15 cellular contexts compared by ENCODE assay signal in genomic region chr6:125077453-125077852, GRCh38.
"Had no signal": no experiment of that assay in that cellular context is flagged by ENCODE, and none has a peak within 500 bp of the region (broad histone marks: within the 10 kb centered on the region; RNA-seq: fewer than 3 reads in every experiment).

No MANE protein-coding gene starts in this region.

- H3K4me2 ChIP-seq: smooth muscle cell had no signal

- H3K36me3 ChIP-seq: pancreas had no signal

- DNase-seq: activated B cell treated with CpG ODN at 0.5 μM for 24 hours; activated CD4-positive, alpha-beta memory T cell treated with anti-CD3 and anti-CD28 coated beads for 36 hours; activated CD4-positive, alpha-beta T cell treated with anti-CD3 and anti-CD28 coated beads for 4 hours; activated CD8-positive, alpha-beta memory T cell treated with anti-CD3 and anti-CD28 coated beads, Interleukin-2, amount 10 ng/mL, durations not matched to agents 7 days and 5 days; amygdala; effector memory CD8-positive, alpha-beta T cell; naive thymus-derived CD4-positive, alpha-beta T cell; pancreas; right lobe of liver; stimulated activated CD4-positive, alpha-beta T cell treated with anti-CD3 and anti-CD28 coated beads, Interleukin-4, amount 100 ng/mL, for 1 hour; stimulated activated naive CD8-positive, alpha-beta T cell treated with anti-CD3 and anti-CD28 coated beads, Interleukin-15, amount 100 ng/mL, for 72 hours; T-cell; upper lobe of left lung had no signal

- H3K9me3 ChIP-seq: pancreas, right lobe of liver, upper lobe of left lung had no signal

- H3K4me1 ChIP-seq: pancreas, right lobe of liver, upper lobe of left lung had no signal

- H3K27ac ChIP-seq: pancreas, right lobe of liver, upper lobe of left lung had no signal

- H3K4me3 ChIP-seq: lung, pancreas, right lobe of liver, smooth muscle cell, upper lobe of left lung had no signal

- H3K27me3 ChIP-seq: pancreas, right lobe of liver, upper lobe of left lung had no signal
